Comparison of ENCODE assay signal across 17 cellular contexts in the genomic region with DNA sequence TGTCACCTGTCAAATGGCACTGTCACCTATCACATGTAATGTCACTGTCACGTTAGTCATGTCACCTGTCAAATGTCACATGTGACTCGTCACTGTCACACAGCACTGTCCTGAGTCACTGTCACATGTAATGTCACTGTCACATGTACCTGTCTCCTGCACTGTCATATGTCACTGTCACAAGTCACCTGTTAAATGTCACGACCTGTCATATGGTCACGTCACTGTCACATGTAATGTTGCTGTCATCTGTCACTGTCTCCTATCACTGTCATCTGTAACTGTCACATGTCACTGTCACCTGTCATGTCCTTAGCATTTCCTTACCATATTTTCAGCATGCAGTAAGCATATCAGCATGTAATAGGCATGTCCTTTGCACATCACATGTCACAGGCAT. TPM values are rescaled to one million over a fixed set of nuclear protein-coding genes. Genes with fewer than 3 reads are reported as not detected.
A peak's percentile ranks its signal among the peaks of the same experiment; 100 is the strongest.
DNase-seq lines count a peak whose midpoint lies in the region; ATAC-seq, FAIRE-seq and TF ChIP-seq lines count a peak whose summit lies in the region.
"Had no signal": no experiment of that assay in that cellular context is flagged by ENCODE, and none has a peak within 500 bp of the region (broad histone marks: within the 10 kb centered on the region; RNA-seq: fewer than 3 reads in every experiment).

No MANE protein-coding gene starts in this region.

- H3K27ac ChIP-seq in HepG2 (ENCODE audit: extremely low read length, insufficient read depth, low read length), result no peak overlapping the region
- no peak overlapping the region for H3K27ac ChIP-seq in right lobe of liver
- H3K27ac ChIP-seq in GM12878 (ENCODE audit: control insufficient read depth, insufficient read depth), result no peak overlapping the region
- H3K27ac ChIP-seq in neural cell (ENCODE audit: low read length), result no peak overlapping the region
- H3K27ac ChIP-seq: KMS-11 had no signal

- ATAC-seq in HepG2, result no peak
- no peak for ATAC-seq in right lobe of liver
- no peak for ATAC-seq in GM12878
- ATAC-seq in GM21529 (IDR thresholded peaks at IDR 0.05; ENCODE audit: unreplicated experiment), result no peak
- ATAC-seq: CD8-positive, alpha-beta T cell had no signal

- RAD21 ChIA-PET in GM12878 (lab: Charles Lee; ENCODE audit: unreplicated experiment), result no interaction called here

- BruUV-seq in HepG2 (replicated peaks; lab: Mats Ljungman, UMichigan) (no TSS peak), GM12878 (replicated peaks; lab: Mats Ljungman, UMichigan) (no TSS peak)

- TF ChIP-seq RAD21 in HepG2 (CRISPR knock-in tag; IDR thresholded peaks at IDR 0.05), result no peak
- no peak for TF ChIP-seq RAD21 in GM12878 (IDR thresholded peaks at IDR 0.05; ENCODE audit: insufficient read depth, low read depth, low read length)
- TF ChIP-seq RAD21 in neural cell (conservative IDR thresholded peaks at IDR 0.05), result no peak

- CTCF ChIA-PET in HepG2 (lab: Yijun Ruan, JAX; ENCODE audit: low intra/inter-chr PET ratio, low total read pairs) (no interaction called here), GM12878 (lab: Yijun Ruan, JAX) (no interaction called here)

- TF ChIP-seq CTCF in HepG2 (CRISPR knock-in tag; IDR thresholded peaks at IDR 0.05) (no peak), right lobe of liver (IDR thresholded peaks at IDR 0.05) (no peak), GM12878 (IDR thresholded peaks at IDR 0.05 in 2 of 3, conservative IDR thresholded peaks at IDR 0.05 in 1 of 3; ENCODE audit: control insufficient read depth in 2 of 3, extremely low read depth in 1 of 3, insufficient read depth in 1 of 3, low read depth in 3 of 3, low read length in 3 of 3) (no peak), neural cell (IDR thresholded peaks at IDR 0.05; ENCODE audit: poor library complexity, severe bottlenecking) (no peak)

- TF ChIP-seq EP300 in HepG2 (IDR thresholded peaks at IDR 0.05; ENCODE audit: low read depth in 2 of 2, low read length in 2 of 2), result no peak
- no peak for TF ChIP-seq EP300 in HepG2 (CRISPR knock-in tag; IDR thresholded peaks at IDR 0.05; ENCODE audit: borderline replicate concordance)
- TF ChIP-seq EP300 in GM12878 (IDR thresholded peaks at IDR 0.05; ENCODE audit: borderline replicate concordance in 1 of 2, control insufficient read depth in 1 of 2, low read depth in 2 of 2, low read length in 2 of 2), result no peak
- TF ChIP-seq EP300 in neural cell (conservative IDR thresholded peaks at IDR 0.05; ENCODE audit: poor library complexity, severe bottlenecking), result peak; percentile 99

- H3K4me1 ChIP-seq in HepG2 (ENCODE audit: insufficient read depth, low read length) (peaks cover 40% of the 10 kb centered on the region), right lobe of liver (peaks cover 0 to 2% (median 0%) of the 10 kb centered on the region in 4 donors), GM12878 (ENCODE audit: control insufficient read depth, insufficient read depth, low read length) (no peaks in the 10 kb centered on the region)

- H3F3A ChIP-seq in neural cell (ENCODE audit: insufficient read depth, low read length, poor library complexity, severe bottlenecking), result no peaks in the 10 kb centered on the region

- H4K20me1 ChIP-seq in HepG2 (ENCODE audit: insufficient read depth, low read length) (no peaks in the 10 kb centered on the region), GM12878 (ENCODE audit: control insufficient read depth, insufficient read depth) (no peaks in the 10 kb centered on the region), neural cell (ENCODE audit: insufficient read depth) (no peaks in the 10 kb centered on the region)

- SMC1A ChIA-PET in GM12878 (lab: Charles Lee; ENCODE audit: uncharacterized antibody, unreplicated experiment), result no interaction called here

- no peak overlapping the region for H2AFZ ChIP-seq in HepG2 (ENCODE audit: low read length)
- no peak overlapping the region for H2AFZ ChIP-seq in GM12878 (ENCODE audit: control insufficient read depth, low read depth, low read length)
- no peak overlapping the region for H2AFZ ChIP-seq in neural cell (ENCODE audit: low read depth, low read length)

- no peaks in the 10 kb centered on the region for H3K36me3 ChIP-seq in HepG2 (replicated peaks in 1 of 2; ENCODE audit: control insufficient read depth in 1 of 2, insufficient read depth in 2 of 2, low read length in 2 of 2)
- no peaks in the 10 kb centered on the region for H3K36me3 ChIP-seq in right lobe of liver
- H3K36me3 ChIP-seq in GM12878 (ENCODE audit: control insufficient read depth in 2 of 2, insufficient read depth in 2 of 2, low read length in 1 of 2), result no peaks in the 10 kb centered on the region
- no peaks in the 10 kb centered on the region for H3K36me3 ChIP-seq in neural cell (ENCODE audit: insufficient read depth, low read length)

- POLR2A ChIA-PET in HepG2 (lab: Yijun Ruan, JAX), result no interaction called here
- POLR2A ChIA-PET in GM12878 (lab: Charles Lee), result no interaction called here

- H3K9me2 ChIP-seq in neural cell (ENCODE audit: insufficient read depth, low read length), result no peaks in the 10 kb centered on the region

- in situ Hi-C loops in HepG2 (cut with HindIII; ENCODE audit: extremely low pct_ligation_motif_present, low pct_unique_long_range_greater_than_20kb), result no loop called here
- in situ Hi-C loops in GM12878 (cut with MboI), result no loop called here

- H3K4me3 ChIP-seq in HepG2 (replicated peaks in 1 of 3; ENCODE audit: insufficient read depth in 1 of 3, low read depth in 2 of 3, low read length in 3 of 3) (no peak overlapping the region), right lobe of liver (no peak overlapping the region), GM12878 (no peak overlapping the region), neural cell (ENCODE audit: low read length) (no peak overlapping the region)

- no peak overlapping the region for H3K4me2 ChIP-seq in HepG2 (ENCODE audit: low read depth, low read length)
- H3K4me2 ChIP-seq in GM12878 (ENCODE audit: control insufficient read depth, insufficient read depth), result no peak overlapping the region
- H3K4me2 ChIP-seq in neural cell (ENCODE audit: low read length), result no peak overlapping the region
- H3K4me2 ChIP-seq: KMS-11 had no signal

- H3K79me2 ChIP-seq in HepG2 (ENCODE audit: insufficient read depth, low read length), result no peaks in the 10 kb centered on the region
- H3K79me2 ChIP-seq in GM12878 (ENCODE audit: control insufficient read depth, insufficient read depth, low read length), result no peaks in the 10 kb centered on the region
- no peaks in the 10 kb centered on the region for H3K79me2 ChIP-seq in neural cell (replicated peaks; ENCODE audit: insufficient read depth, low read length)

- FAIRE-seq in HepG2 (lab: Jason Lieb, UNC), result no peak
- no peak for FAIRE-seq in GM12878 (lab: Jason Lieb, UNC)
- FAIRE-seq: D721Med, G401.6, H54 had no signal

- H3K9me3 ChIP-seq in HepG2 (ENCODE audit: low read length) (peaks cover 19% of the 10 kb centered on the region), right lobe of liver (no peaks in the 10 kb centered on the region), GM12878 (replicated peaks; ENCODE audit: control insufficient read depth, insufficient read depth, low read length) (peaks cover 3% of the 10 kb centered on the region; the same call in 1 of the 3 replicates), neural cell (ENCODE audit: low read length) (peaks cover 15% of the 10 kb centered on the region)

- DNase-seq in HepG2 (ENCODE audit: low spot score) (no peak), right lobe of liver (no peak), GM12878 (ENCODE audit: low read depth, low spot score) (no peak), occipital lobe (lab: John Stamatoyannopoulos, UW) (no peak), activated gamma-delta T cell treated with Interleukin-2 at 50 U/mL for 16 hours (no peak)
- DNase-seq: 8988T; CD8-positive, alpha-beta T cell; COR-L47; DMS153; DMS79 treated with DMSO at 0.1 percent for 48 hours; EL had no signal

- no peak overlapping the region for H3K9ac ChIP-seq in HepG2 (ENCODE audit: insufficient read depth, low read depth, low read length)
- no peak overlapping the region for H3K9ac ChIP-seq in GM12878 (ENCODE audit: control insufficient read depth, insufficient read depth, low read length)
- no peak overlapping the region for H3K9ac ChIP-seq in neural cell (ENCODE audit: low read length)
- H3K9ac ChIP-seq: KMS-11 had no signal

- intact Hi-C loops in HepG2 (cut with micrococcal nuclease; ENCODE audit: unreplicated experiment) (no loop called here), right lobe of liver (cut with DNase I) (no loop called here), GM12878 (cut with micrococcal nuclease; ENCODE audit: unreplicated experiment) (no loop called here)

- no peaks in the 10 kb centered on the region for H3K27me3 ChIP-seq in HepG2 (ENCODE audit: control insufficient read depth in 1 of 2, insufficient read depth in 2 of 2, low read length in 2 of 2)
- no peaks in the 10 kb centered on the region for H3K27me3 ChIP-seq in right lobe of liver
- H3K27me3 ChIP-seq in GM12878 (replicated peaks in 1 of 2; ENCODE audit: control insufficient read depth in 2 of 2, insufficient read depth in 2 of 2, low read length in 1 of 2), result no peaks in the 10 kb centered on the region
- H3K27me3 ChIP-seq in neural cell (ENCODE audit: insufficient read depth, low read depth, low read length), result no peaks in the 10 kb centered on the region

- TF ChIP-seq POLR2A in HepG2 (IDR thresholded peaks at IDR 0.05; ENCODE audit: insufficient read depth in 1 of 2, low read depth in 2 of 2, low read length in 2 of 2), result no peak
- no peak for TF ChIP-seq POLR2A in right lobe of liver (IDR thresholded peaks at IDR 0.05)
- TF ChIP-seq POLR2A in GM12878 (IDR thresholded peaks at IDR 0.05; ENCODE audit: low read depth, low read length), result no peak

- WGBS in HepG2 (ENCODE audit: low lambda C conversion rate), result 82% methylated on average over 4 of the region's 4 CpGs
- 88% methylated on average over 2 of the region's 4 CpGs for WGBS in right lobe of liver (ENCODE audit: insufficient coverage, low coverage, low lambda C conversion rate, missing lambda C conversion rate)
- 96% methylated on average over 4 of the region's 4 CpGs for WGBS in GM12878 (ENCODE audit: insufficient coverage, insufficient replicate concordance, low lambda C conversion rate, missing lambda C conversion rate)

RNA-seq across cellular contexts. Expression of a gene that starts 27.1 kb away (rescaled TPM):
- total RNA-seq in HepG2 (2016; rRNA removed; fragmentation: Illumina TruSeq; extraction: Trizol) (90.4 and 95.7 TPM in 2 replicates), right lobe of liver (1 to 10 TPM; 1.3 to 3.9 (median 3.0) TPM), GM12878 (2014; rRNA removed) (14.9 and 18.7 TPM in 2 replicates), GM12878 (2014; rRNA removed; fragmentation: Illumina TruSeq; extraction: Trizol) (6.2 and 7.6 TPM in 2 replicates), GM12878 (2021) (14.1 and 16.5 TPM in 2 replicates), occipital lobe (4.1 TPM)
- 47.9 and 55.6 TPM in 2 replicates for total RNA-seq in HepG2 (2016; cell fraction: cytosol; rRNA removed; fragmentation: Illumina TruSeq; extraction: Trizol; ENCODE audit: low read depth)
- total RNA-seq in HepG2 (2016; cell fraction: insoluble cytoplasmic fraction; rRNA removed; fragmentation: Illumina TruSeq; extraction: Trizol), result 94.6 and 101 TPM in 2 replicates
- total RNA-seq in HepG2 (2016; cell fraction: membrane; rRNA removed; fragmentation: Illumina TruSeq; extraction: Trizol), result 73.3 and 75.8 TPM in 2 replicates
- total RNA-seq in HepG2 (2016; cell fraction: nucleus; rRNA removed; fragmentation: Illumina TruSeq; extraction: Trizol), result 42.8 and 54.2 TPM in 2 replicates
- polyA plus RNA-seq in HepG2 (2011; rRNA removed) (181 and 193 TPM in 2 replicates), GM12878 (2011; rRNA removed) (27.2 and 52.1 TPM in 2 replicates), GM12878 (2014; fragmentation: Illumina TruSeq; extraction: Trizol) (3.0 and 8.1 TPM in 2 replicates), GM12878 (2014; fragmentation: Nextera tagmentation; extraction: Ambion mirVana) (1 to 10 TPM in 1 of 2 experiments, under 1 TPM in 1; 0.47 to 4.1 TPM), GM12878 (2014; rRNA removed) (15.8 and 22.8 TPM in 2 replicates), GM12878 (2016; fragmentation: Nextera tagmentation; extraction: Ambion mirVana) (10 to 100 TPM; 16.6 to 17.8 TPM), neural cell (0.42 and 2.9 TPM in 2 replicates)
- 178 and 242 TPM in 2 replicates for polyA plus RNA-seq in HepG2 (2011; cell fraction: cytosol; rRNA removed)
- polyA plus RNA-seq in HepG2 (2011; cell fraction: nucleus; rRNA removed), result 194 and 196 TPM in 2 replicates
- polyA plus RNA-seq in HepG2 (2012), result 45.0 and 55.8 TPM in 2 replicates
- polyA plus RNA-seq in HepG2 (2016; cell fraction: cytosol; fragmentation: Illumina TruSeq; extraction: Trizol; ENCODE audit: low read depth), result 46.7 and 59.9 TPM in 2 replicates
- 103 and 109 TPM in 2 replicates for polyA plus RNA-seq in HepG2 (2016; cell fraction: insoluble cytoplasmic fraction; fragmentation: Illumina TruSeq; extraction: Trizol; ENCODE audit: low read depth)
- 69.1 and 76.1 TPM in 2 replicates for polyA plus RNA-seq in HepG2 (2016; cell fraction: membrane; fragmentation: Illumina TruSeq; extraction: Trizol; ENCODE audit: low read depth)
- 80.6 and 84.9 TPM in 2 replicates for polyA plus RNA-seq in HepG2 (2016; cell fraction: nucleus; fragmentation: Illumina TruSeq; extraction: Trizol; ENCODE audit: insufficient read depth, low read depth)
- 8.2 and 120 TPM in 2 replicates for polyA minus RNA-seq in HepG2 (2011; rRNA and poly(A)+ RNA removed; ENCODE audit: low replicate concordance)
- 28.3 and 29.5 TPM in 2 replicates for polyA minus RNA-seq in HepG2 (2011; cell fraction: cytosol; rRNA and poly(A)+ RNA removed)
- polyA minus RNA-seq in HepG2 (2011; cell fraction: nucleus; rRNA and poly(A)+ RNA removed), result 89.0 and 92.2 TPM in 2 replicates
- total RNA-seq in GM12878 (2013; cell fraction: nucleolus; rRNA removed), result 9.6 and 12.7 TPM in 2 replicates
- 5.5 TPM for polyA plus RNA-seq in GM12878 (2011; ENCODE audit: low read depth)
- 60.9 and 85.9 TPM in 2 replicates for polyA plus RNA-seq in GM12878 (2011; cell fraction: cytosol; rRNA removed)
- 39.2 and 42.9 TPM in 2 replicates for polyA plus RNA-seq in GM12878 (2011; cell fraction: nucleus; rRNA removed)
- 18.3 and 28.3 TPM in 2 replicates for polyA plus RNA-seq in GM12878 (2012)
- 17.5 and 26.5 TPM in 2 replicates for polyA minus RNA-seq in GM12878 (2011; rRNA and poly(A)+ RNA removed)
- polyA minus RNA-seq in GM12878 (2011; cell fraction: cytosol; rRNA and poly(A)+ RNA removed), result 8.8 and 10.3 TPM in 2 replicates
- polyA minus RNA-seq in GM12878 (2011; cell fraction: nucleus; rRNA and poly(A)+ RNA removed), result 13.5 and 19.1 TPM in 2 replicates
- polyA minus RNA-seq in neural cell, result 1.3 TPM in 1 of 2 replicates, not detected in the other
